In the genomic region with DNA sequence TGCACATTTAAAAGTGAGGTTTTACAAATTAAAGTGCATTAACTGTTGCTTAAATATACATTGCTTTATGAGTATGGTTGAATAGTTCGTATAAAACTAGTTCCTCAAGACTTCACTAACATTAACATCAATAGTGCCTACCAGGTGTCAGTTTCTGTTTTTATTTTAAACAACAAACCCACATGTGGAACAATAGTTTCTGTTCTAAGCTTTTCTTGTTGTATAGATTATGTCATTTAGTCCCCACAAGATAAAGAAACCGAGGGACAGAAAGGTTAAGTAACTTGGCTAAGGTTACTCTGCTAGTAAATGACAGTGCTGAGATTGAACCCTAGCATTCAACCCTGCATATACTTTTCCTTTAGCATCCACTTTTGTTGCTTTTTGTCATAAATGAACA, we compare ENCODE assay signal across 12 cellular contexts. TPM values are rescaled to one million over a fixed set of nuclear protein-coding genes. Genes with fewer than 3 reads are reported as not detected.
A peak's percentile ranks its signal among the peaks of the same experiment; 100 is the strongest.
DNase-seq lines count a peak whose midpoint lies in the region; ATAC-seq and TF ChIP-seq lines count a peak whose summit lies in the region.
"Had no signal": no experiment of that assay in that cellular context is flagged by ENCODE, and none has a peak within 500 bp of the region (broad histone marks: within the 10 kb centered on the region; RNA-seq: fewer than 3 reads in every experiment).

No MANE protein-coding gene starts in this region.

- H3K23ac ChIP-seq in mesenchymal stem cell (ENCODE audit: low read length in 2 of 2): no peak overlapping the region

- no peak overlapping the region for H2BK12ac ChIP-seq in mesenchymal stem cell (ENCODE audit: low read length in 2 of 2)

- no peak overlapping the region for H2AFZ ChIP-seq in mesenchymal stem cell (ENCODE audit: low read depth, low read length)

- no peaks in the 10 kb centered on the region for H3K27me3 Mint-ChIP-seq in central memory CD8-positive, alpha-beta T cell
- H3K27me3 Mint-ChIP-seq: activated naive CD4-positive, alpha-beta T cell treated with anti-CD3 and anti-CD28 coated beads, Interleukin-2, amount 50 U/mL, for 24 hours had no signal

- H3K14ac ChIP-seq in mesenchymal stem cell (ENCODE audit: low read length in 2 of 2): no peak overlapping the region

- H4K91ac ChIP-seq in mesenchymal stem cell (ENCODE audit: low read length): no peak overlapping the region

- ATAC-seq in GM18517 (IDR thresholded peaks at IDR 0.05; ENCODE audit: unreplicated experiment) (peak; percentile 96), GM21390 (IDR thresholded peaks at IDR 0.05; ENCODE audit: unreplicated experiment) (peak; percentile 93), HG03095 (IDR thresholded peaks at IDR 0.05; ENCODE audit: unreplicated experiment) (peak; percentile 94)
- ATAC-seq in central memory CD8-positive, alpha-beta T cell (replicated peaks; ENCODE audit: extremely low read depth, poor library complexity, severe bottlenecking): no peak

- H3K4ac ChIP-seq in mesenchymal stem cell (ENCODE audit: low read depth in 1 of 2, low read length in 2 of 2): no peak overlapping the region

- TF ChIP-seq EP300 in suprapubic skin (IDR thresholded peaks at IDR 0.05): no peak

- H2BK120ac ChIP-seq in mesenchymal stem cell (ENCODE audit: low read depth, low read length): no peak overlapping the region

- peaks cover 10% of the 10 kb centered on the region for H3K36me3 Mint-ChIP-seq in central memory CD8-positive, alpha-beta T cell (ENCODE audit: insufficient read depth)

- H3K4me2 ChIP-seq in mesenchymal stem cell (ENCODE audit: low read length, poor library complexity, severe bottlenecking): no peak overlapping the region

- no peak overlapping the region for H2BK15ac ChIP-seq in mesenchymal stem cell (ENCODE audit: low read depth, poor library complexity, severe bottlenecking)

- no peaks in the 10 kb centered on the region for H3K9me3 ChIP-seq in suprapubic skin
- H3K9me3 ChIP-seq in mesenchymal stem cell (ENCODE audit: control insufficient read depth, low read length): no peaks in the 10 kb centered on the region

- DNase-seq in central memory CD8-positive, alpha-beta T cell (ENCODE audit: low spot score in 2 of 2): no peak
- DNase-seq in suprapubic skin (ENCODE audit: low spot score in 2 of 2) (no peak), mesenchymal stem cell (no peak), mucosa of gallbladder (ENCODE audit: low spot score) (no peak), NCI-H2227 treated with DMSO at 0.1 percent for 48 hours (lab: John Stamatoyannopoulos, UW) (no peak)
- DNase-seq: stimulated activated CD4-positive, alpha-beta T cell treated with anti-CD3 and anti-CD28 coated beads, Interleukin-4, amount 100 ng/mL, for 24 hours had no signal

- no peak overlapping the region for H3K18ac ChIP-seq in mesenchymal stem cell (ENCODE audit: low read depth in 1 of 2, low read length in 2 of 2)

- H3K27ac Mint-ChIP-seq in central memory CD8-positive, alpha-beta T cell (ENCODE audit: low read depth): no peak overlapping the region
- H3K27ac Mint-ChIP-seq: activated naive CD4-positive, alpha-beta T cell treated with anti-CD3 and anti-CD28 coated beads, Interleukin-2, amount 50 U/mL, for 24 hours had no signal

- H3K4me3 Mint-ChIP-seq in central memory CD8-positive, alpha-beta T cell: peak overlapping the region; percentile 5
- H3K4me3 Mint-ChIP-seq: activated naive CD4-positive, alpha-beta T cell treated with anti-CD3 and anti-CD28 coated beads, Interleukin-2, amount 50 U/mL, for 24 hours; neural crest cell had no signal

- WGBS in suprapubic skin: 84% methylated on average over 2 of the region's 2 CpGs
- 100% methylated on average over 1 of the region's 2 CpGs for WGBS in mesenchymal stem cell

- no peak for TF ChIP-seq CTCF in suprapubic skin (IDR thresholded peaks at IDR 0.05)

- H3K36me3 ChIP-seq in suprapubic skin (peaks cover 26% of the 10 kb centered on the region), mesenchymal stem cell (ENCODE audit: control insufficient read depth in 1 of 2, insufficient read depth in 2 of 2, low read depth in 1 of 2, low read length in 2 of 2) (peaks cover 20 to 85% of the 10 kb centered on the region in 2 experiments)

- H3K4me3 ChIP-seq in suprapubic skin (no peak overlapping the region), mesenchymal stem cell (ENCODE audit: insufficient read depth in 1 of 2, low read depth in 1 of 2, low read length in 2 of 2) (no peak overlapping the region)

- H3K27me3 ChIP-seq in suprapubic skin (no peaks in the 10 kb centered on the region), mesenchymal stem cell (ENCODE audit: control insufficient read depth in 1 of 2, insufficient read depth in 1 of 2, low read length in 2 of 2) (no peaks in the 10 kb centered on the region)

- no peak overlapping the region for H4K8ac ChIP-seq in mesenchymal stem cell (ENCODE audit: low read length)

- no peaks in the 10 kb centered on the region for H3K9me3 Mint-ChIP-seq in central memory CD8-positive, alpha-beta T cell
- H3K9me3 Mint-ChIP-seq: activated naive CD4-positive, alpha-beta T cell treated with anti-CD3 and anti-CD28 coated beads, Interleukin-2, amount 50 U/mL, for 24 hours; neural crest cell had no signal

- TF ChIP-seq POLR2A in suprapubic skin (IDR thresholded peaks at IDR 0.05): no peak

- H2AK5ac ChIP-seq in mesenchymal stem cell (ENCODE audit: low read length, severe bottlenecking): no peak overlapping the region

- H3K27ac ChIP-seq in suprapubic skin: no peak overlapping the region
- no peak overlapping the region for H3K27ac ChIP-seq in mesenchymal stem cell (ENCODE audit: low read length, poor library complexity, severe bottlenecking)
- H3K27ac ChIP-seq: VCaP had no signal

- H2BK5ac ChIP-seq in mesenchymal stem cell (ENCODE audit: low read depth, low read length, poor library complexity, severe bottlenecking): no peak overlapping the region

- H3K4me1 Mint-ChIP-seq in central memory CD8-positive, alpha-beta T cell: peaks cover 31% of the 10 kb centered on the region

- peaks cover 29% of the 10 kb centered on the region for H3K79me1 ChIP-seq in mesenchymal stem cell (replicated peaks; ENCODE audit: low read length, poor library complexity, severe bottlenecking)

- no peaks in the 10 kb centered on the region for H3K4me1 ChIP-seq in suprapubic skin
- peaks cover 8% of the 10 kb centered on the region for H3K4me1 ChIP-seq in mesenchymal stem cell (ENCODE audit: control insufficient read depth, insufficient read depth, low read depth, low read length)

- no peak overlapping the region for H3K9ac ChIP-seq in mesenchymal stem cell (ENCODE audit: low read length)

RNA-seq across cellular contexts. Expression of a gene that starts 41.4 kb away (rescaled TPM):
- total RNA-seq in suprapubic skin: 100 to 1,000 TPM in 1 of 4 donors, 10 to 100 TPM in 3; 71.9 to 109 (median 84.6) TPM
- not detected for polyA plus RNA-seq in mesenchymal stem cell (2013, experiment 1 of 2)
- not detected for polyA plus RNA-seq in mesenchymal stem cell (2013, experiment 2 of 2)
- 193 TPM for total RNA-seq in mucosa of gallbladder

RNA-seq across cellular contexts. Expression of a gene that starts 48.5 kb away (rescaled TPM):
- total RNA-seq in suprapubic skin (100 to 1,000 TPM; 150 to 237 (median 174) TPM), mucosa of gallbladder (502 TPM)
- 120 TPM for polyA plus RNA-seq in mesenchymal stem cell (2013, experiment 1 of 2)
- polyA plus RNA-seq in mesenchymal stem cell (2013, experiment 2 of 2): 123 TPM
